In genomic region chr13:56670563-56670962, GRCh38 we compare ENCODE assay signal across 17 cellular contexts.
DNase-seq lines count a peak whose midpoint lies in the region; TF ChIP-seq lines count a peak whose summit lies in the region.
"Had no signal": no experiment of that assay in that cellular context is flagged by ENCODE, and none has a peak within 500 bp of the region (broad histone marks: within the 10 kb centered on the region; RNA-seq: fewer than 3 reads in every experiment).

No MANE protein-coding gene starts in this region.

- no peaks in the 10 kb centered on the region for H3K36me3 ChIP-seq in mesendoderm (ENCODE audit: control insufficient read depth, insufficient read depth, low read length)
- H3K36me3 ChIP-seq: BE2C, HAP-1 had no signal

- H3K9me3 Mint-ChIP-seq in activated T-helper 2 cell treated with anti-CD3 and anti-CD28 coated beads, Interferon-gamma antibody, Interleukin-2, Interleukin-4, amounts not matched to agents 10 μg/mL and 5 μg/mL and 100 μg/mL, durations not matched to agents 14 hours and 24 hours and 36 hours, result peaks cover 32% of the 10 kb centered on the region

- H3K4me3 ChIP-seq in epithelial cell of proximal tubule (ENCODE audit: low read depth, low read length), result no peak overlapping the region
- H3K4me3 ChIP-seq in mesendoderm (ENCODE audit: low read length), result no peak overlapping the region
- H3K4me3 ChIP-seq: GM23248, HAP-1, K562 had no signal

- H2AK5ac ChIP-seq in mesendoderm (ENCODE audit: low read length), result no peak overlapping the region

- no peak overlapping the region for H3K4ac ChIP-seq in mesendoderm (ENCODE audit: low read depth, low read length)

- no peak overlapping the region for H2BK15ac ChIP-seq in mesendoderm (replicated peaks; ENCODE audit: low read depth)

- no peak overlapping the region for H3K27ac ChIP-seq in mesendoderm (ENCODE audit: low read depth, low read length)
- H3K27ac ChIP-seq: C4-2B, GM23248 had no signal

- H3K36me3 Mint-ChIP-seq in activated T-helper 2 cell treated with anti-CD3 and anti-CD28 coated beads, Interferon-gamma antibody, Interleukin-2, Interleukin-4, amounts not matched to agents 10 μg/mL and 5 μg/mL and 100 μg/mL, durations not matched to agents 14 hours and 24 hours and 36 hours (ENCODE audit: low read depth), result no peaks in the 10 kb centered on the region
- H3K36me3 Mint-ChIP-seq: CD4-positive, alpha-beta memory T cell had no signal

- no peak overlapping the region for H3K56ac ChIP-seq in mesendoderm (ENCODE audit: low read length)

- H3K79me2 ChIP-seq in mesendoderm (ENCODE audit: control insufficient read depth, insufficient read depth, low read length), result no peaks in the 10 kb centered on the region

- H3K23ac ChIP-seq in mesendoderm (ENCODE audit: low read length), result no peak overlapping the region

- H4K5ac ChIP-seq in mesendoderm (ENCODE audit: low read length), result no peak overlapping the region

- no peak overlapping the region for H3K27ac Mint-ChIP-seq in activated T-helper 2 cell treated with anti-CD3 and anti-CD28 coated beads, Interferon-gamma antibody, Interleukin-2, Interleukin-4, amounts not matched to agents 10 μg/mL and 5 μg/mL and 100 μg/mL, durations not matched to agents 14 hours and 24 hours and 36 hours
- H3K27ac Mint-ChIP-seq: CD4-positive, alpha-beta memory T cell had no signal

- no peak overlapping the region for H3K4me3 Mint-ChIP-seq in activated T-helper 2 cell treated with anti-CD3 and anti-CD28 coated beads, Interferon-gamma antibody, Interleukin-2, Interleukin-4, amounts not matched to agents 10 μg/mL and 5 μg/mL and 100 μg/mL, durations not matched to agents 14 hours and 24 hours and 36 hours (ENCODE audit: low read depth)
- H3K4me3 Mint-ChIP-seq: CD4-positive, alpha-beta memory T cell had no signal

- TF ChIP-seq CTCF in epithelial cell of proximal tubule (conservative IDR thresholded peaks at IDR 0.05; ENCODE audit: low read depth, low read length), result no peak

- no peak overlapping the region for H3K4me2 ChIP-seq in mesendoderm (ENCODE audit: low read length)

- no peak overlapping the region for H3K18ac ChIP-seq in mesendoderm (ENCODE audit: low read length)

- H3K27me3 ChIP-seq in mesendoderm (ENCODE audit: insufficient read depth, low read length, poor library complexity), result no peaks in the 10 kb centered on the region
- H3K27me3 ChIP-seq: BE2C had no signal

- no peaks in the 10 kb centered on the region for H3K79me1 ChIP-seq in mesendoderm (ENCODE audit: low read length)

- peak; percentile 50 for DNase-seq in HT1080 (ENCODE audit: low read depth)
- peak; percentile 6 for DNase-seq in epithelial cell of proximal tubule (ENCODE audit: low read depth)
- peak; percentile 5 for DNase-seq in mesendoderm
- no peak for DNase-seq in cortex of kidney (lab: John Stamatoyannopoulos, UW)
- DNase-seq in activated T-helper 2 cell treated with anti-CD3 and anti-CD28 coated beads, Interferon-gamma antibody, Interleukin-2, Interleukin-4, amounts not matched to agents 10 μg/mL and 5 μg/mL and 100 μg/mL, durations not matched to agents 14 hours and 24 hours and 36 hours (ENCODE audit: low spot score), result no peak
- no peak for DNase-seq in NCI-H2196 treated with DMSO at 0.1 percent for 48 hours (lab: John Stamatoyannopoulos, UW; ENCODE audit: unreplicated experiment)
- no peak for DNase-seq in stimulated activated naive CD4-positive, alpha-beta T cell treated with Interleukin-2 at 50 U/mL for 16 hours (lab: John Stamatoyannopoulos, UW)
- DNase-seq: BE2C; Caco-2; CD4-positive, alpha-beta memory T cell; DMS 273 treated with DMSO at 0.1 percent for 48 hours; DMS79 treated with DMSO at 0.1 percent for 48 hours; EL; GM23248 had no signal

- H3K4me1 Mint-ChIP-seq in activated T-helper 2 cell treated with anti-CD3 and anti-CD28 coated beads, Interferon-gamma antibody, Interleukin-2, Interleukin-4, amounts not matched to agents 10 μg/mL and 5 μg/mL and 100 μg/mL, durations not matched to agents 14 hours and 24 hours and 36 hours (ENCODE audit: low read depth), result no peaks in the 10 kb centered on the region
- H3K4me1 Mint-ChIP-seq: CD4-positive, alpha-beta memory T cell had no signal

- H3K9ac ChIP-seq in mesendoderm (ENCODE audit: low read length), result no peak overlapping the region
- H3K9ac ChIP-seq: GM23248 had no signal

- H2BK5ac ChIP-seq in mesendoderm (ENCODE audit: low read length), result no peak overlapping the region

- H3K4me1 ChIP-seq in mesendoderm (ENCODE audit: control insufficient read depth, low read depth, low read length), result no peaks in the 10 kb centered on the region
- H3K4me1 ChIP-seq: BE2C, Caco-2, HAP-1 had no signal

- WGBS in mesendoderm (ENCODE audit: extremely low coverage, insufficient coverage, low lambda C conversion rate), result no CpG with 5 or more reads among the region's 2 CpGs

- no peaks in the 10 kb centered on the region for H3K27me3 Mint-ChIP-seq in activated T-helper 2 cell treated with anti-CD3 and anti-CD28 coated beads, Interferon-gamma antibody, Interleukin-2, Interleukin-4, amounts not matched to agents 10 μg/mL and 5 μg/mL and 100 μg/mL, durations not matched to agents 14 hours and 24 hours and 36 hours (ENCODE audit: low read depth)
- H3K27me3 Mint-ChIP-seq: CD4-positive, alpha-beta memory T cell had no signal

- no peak overlapping the region for H4K8ac ChIP-seq in mesendoderm (ENCODE audit: low read depth, low read length)

- intact Hi-C loops in activated T-helper 2 cell treated with anti-CD3 and anti-CD28 coated beads, Interferon-gamma antibody, Interleukin-2, Interleukin-4, amounts not matched to agents 10 μg/mL and 5 μg/mL and 100 μg/mL, durations not matched to agents 14 hours and 24 hours and 36 hours (cut with micrococcal nuclease), result no loop called here

- no peak overlapping the region for H2BK120ac ChIP-seq in mesendoderm (ENCODE audit: low read depth, low read length)

Comparison
In these comparisons a context has a peak if more than half of its experiments do, and no peak if none do; other contexts are left out.
1. DNase-seq: peak in HT1080 (single experiment), epithelial cell of proximal tubule (single experiment) and mesendoderm (single experiment); none in cortex of kidney (single experiment), activated T-helper 2 cell treated with anti-CD3 and anti-CD28 coated beads, Interferon-gamma antibody, Interleukin-2, Interleukin-4, amounts not matched to agents 10 μg/mL and 5 μg/mL and 100 μg/mL, durations not matched to agents 14 hours and 24 hours and 36 hours (single experiment), NCI-H2196 treated with DMSO at 0.1 percent for 48 hours (single experiment) and stimulated activated naive CD4-positive, alpha-beta T cell treated with Interleukin-2 at 50 U/mL for 16 hours (single experiment).